In the genomic region with DNA sequence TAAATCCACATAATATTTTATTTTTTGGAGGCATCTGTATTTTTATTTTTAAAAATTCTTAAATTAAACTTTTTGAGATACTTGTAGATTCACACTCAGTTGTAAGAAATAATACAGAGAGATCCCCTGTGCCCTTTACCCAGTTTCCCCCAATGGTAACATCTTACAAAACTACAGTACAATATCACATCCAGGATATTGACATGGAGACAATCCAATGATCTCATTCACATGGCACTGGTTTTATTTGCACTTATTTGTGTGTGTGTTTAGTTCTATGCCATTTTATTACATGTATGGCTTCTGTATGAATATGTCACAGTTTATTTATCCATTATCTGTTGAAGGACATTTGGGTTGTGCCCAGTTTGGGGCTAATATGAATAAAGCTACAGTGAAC, we compare ENCODE assay signal across 34 cellular contexts.
"Had no signal": no experiment of that assay in that cellular context is flagged by ENCODE, and none has a peak within 500 bp of the region (broad histone marks: within the 10 kb centered on the region; RNA-seq: fewer than 3 reads in every experiment).

No MANE protein-coding gene starts in this region.

- DNase-seq: activated B cell treated with CpG ODN at 0.5 μM for 24 hours; activated CD4-positive, alpha-beta memory T cell treated with anti-CD3 and anti-CD28 coated beads for 36 hours; activated CD4-positive, alpha-beta T cell treated with anti-CD3 and anti-CD28 coated beads for 4 hours; activated CD4-positive, alpha-beta T cell treated with anti-CD3 and anti-CD28 coated beads, Interleukin-2, amount 10 ng/mL, durations not matched to agents 24 days and 14 days; activated CD4-positive, alpha-beta T cell treated with anti-CD3 and anti-CD28 coated beads, Interleukin-2, amount 50 U/mL, for 1 hour; activated CD4-positive, alpha-beta T cell treated with anti-CD3 and anti-CD28 coated beads, Interleukin-2, amount 50 U/mL, for 4 hours; activated CD4-positive, CD25-positive, alpha-beta regulatory T cell treated with anti-CD3 and anti-CD28 coated beads, Interleukin-2, amount 50 U/mL, for 72 hours; activated CD8-positive, alpha-beta memory T cell treated with anti-CD3 and anti-CD28 coated beads, Interleukin-2, amount 50 U/mL, for 4 hours; activated CD8-positive, alpha-beta T cell treated with anti-CD3 and anti-CD28 coated beads for 36 hours; activated effector memory CD4-positive, alpha-beta T cell treated with anti-CD3 and anti-CD28 coated beads, Interleukin-2, amount 50 U/mL, for 16 hours; activated gamma-delta T cell treated with Interleukin-2 at 50 U/mL for 16 hours; activated naive CD4-positive, alpha-beta T cell; activated naive CD4-positive, alpha-beta T cell treated with anti-CD3 and anti-CD28 coated beads for 36 hours; activated naive CD4-positive, alpha-beta T cell treated with anti-CD3 and anti-CD28 coated beads, Interleukin-2, amount 50 U/mL, for 16 hours; activated naive CD8-positive, alpha-beta T cell treated with anti-CD3 and anti-CD28 coated beads for 36 hours; activated T-cell treated with anti-CD3 and anti-CD28 coated beads for 4 hours; activated T-cell treated with anti-CD3 and anti-CD28 coated beads, Interleukin-2, amount 50 U/mL, for 1 hour; activated T-cell treated with anti-CD3 and anti-CD28 coated beads, Interleukin-2, amount 50 U/mL, for 4 hours; activated T-cell treated with anti-CD3 and anti-CD28 coated beads, Interleukin-2, amount 50 U/mL, for 72 hours; adrenal gland; amniotic stem cell; aorta; body of pancreas; brain microvascular endothelial cell; central memory CD4-positive, alpha-beta T cell; T-helper 2 cell; T-helper 9 cell had no signal

- FAIRE-seq: TTC549 had no signal

- H3K4me1 ChIP-seq: adrenal gland, body of pancreas, breast epithelium had no signal

- ATAC-seq: activated CD8-positive, alpha-beta T cell treated with anti-CD3 and anti-CD28 coated beads for 36 hours; activated naive CD4-positive, alpha-beta T cell treated with anti-CD3 and anti-CD28 coated beads, Interleukin-2, amount 50 U/mL, for 72 hours; activated T-cell treated with anti-CD3 and anti-CD28 coated beads, Interleukin-2, amount 50 U/mL, for 4 hours; activated T-cell treated with anti-CD3 and anti-CD28 coated beads, Interleukin-2, amount 50 U/mL, for 72 hours; activated T-helper 17 cell treated with anti-CD3 and anti-CD28 coated beads, Interleukin-2, amount 50 U/mL, for 72 hours; body of pancreas had no signal

- H3K27ac Mint-ChIP-seq: activated B cell treated with CpG ODN at 0.5 μM for 24 hours; activated CD4-positive, alpha-beta memory T cell treated with anti-CD3 and anti-CD28 coated beads for 36 hours; activated CD4-positive, alpha-beta T cell treated with anti-CD3 and anti-CD28 coated beads, Interleukin-2, amount 10 ng/mL, durations not matched to agents 24 days and 14 days; activated CD8-positive, alpha-beta T cell treated with anti-CD3 and anti-CD28 coated beads for 36 hours; activated naive CD4-positive, alpha-beta T cell treated with anti-CD3 and anti-CD28 coated beads for 36 hours; activated naive CD4-positive, alpha-beta T cell treated with anti-CD3 and anti-CD28 coated beads, Interleukin-2, amount 50 U/mL, for 72 hours; activated naive CD8-positive, alpha-beta T cell treated with anti-CD3 and anti-CD28 coated beads for 36 hours; activated T-helper 1 cell treated with anti-CD3 and anti-CD28 coated beads, Interleukin-12 subunit alpha, Interleukin-12 subunit beta, Interleukin-2, Interleukin-4 antibody, amounts not matched to agents 30 ng/mL and 10 ng/mL and 1 ng/mL, durations not matched to agents 14 hours and 24 hours and 36 hours; activated T-helper 17 cell treated with anti-CD3 and anti-CD28 coated beads, Interleukin-2, amount 50 U/mL, for 72 hours; T-helper 2 cell treated with Interferon-gamma antibody and Interleukin-4, amounts not matched to agents 5 μg/mL and 100 μg/mL, for 36 hours had no signal

- H3K27ac ChIP-seq: adrenal gland, body of pancreas, brain microvascular endothelial cell, breast epithelium, VCaP had no signal

- H3K27me3 ChIP-seq: body of pancreas, brain microvascular endothelial cell had no signal

- H3K27me3 Mint-ChIP-seq: activated B cell treated with CpG ODN at 0.5 μM for 24 hours; activated CD4-positive, alpha-beta memory T cell treated with anti-CD3 and anti-CD28 coated beads for 36 hours; activated CD4-positive, alpha-beta T cell treated with anti-CD3 and anti-CD28 coated beads, Interleukin-2, amount 10 ng/mL, durations not matched to agents 24 days and 14 days; activated CD8-positive, alpha-beta T cell treated with anti-CD3 and anti-CD28 coated beads for 36 hours; activated naive CD8-positive, alpha-beta T cell treated with anti-CD3 and anti-CD28 coated beads for 36 hours; activated T-helper 17 cell treated with anti-CD3 and anti-CD28 coated beads, Interleukin-2, amount 50 U/mL, for 72 hours had no signal

- H3K4me3 ChIP-seq: adrenal gland, body of pancreas, breast epithelium had no signal

- H3K9me3 Mint-ChIP-seq: activated B cell treated with CpG ODN at 0.5 μM for 24 hours; activated CD4-positive, alpha-beta memory T cell treated with anti-CD3 and anti-CD28 coated beads for 36 hours; activated CD4-positive, alpha-beta T cell treated with anti-CD3 and anti-CD28 coated beads, Interleukin-2, amount 10 ng/mL, durations not matched to agents 24 days and 14 days; activated CD8-positive, alpha-beta T cell treated with anti-CD3 and anti-CD28 coated beads for 36 hours; activated naive CD4-positive, alpha-beta T cell treated with anti-CD3 and anti-CD28 coated beads for 36 hours; activated naive CD4-positive, alpha-beta T cell treated with anti-CD3 and anti-CD28 coated beads, Interleukin-2, amount 50 U/mL, for 72 hours; activated naive CD8-positive, alpha-beta T cell treated with anti-CD3 and anti-CD28 coated beads for 36 hours; activated T-cell treated with anti-CD3 and anti-CD28 coated beads, Interleukin-2, amount 50 U/mL, for 4 hours; activated T-cell treated with anti-CD3 and anti-CD28 coated beads, Interleukin-2, amount 50 U/mL, for 72 hours; activated T-helper 1 cell treated with anti-CD3 and anti-CD28 coated beads, Interleukin-12 subunit alpha, Interleukin-12 subunit beta, Interleukin-2, Interleukin-4 antibody, amounts not matched to agents 30 ng/mL and 10 ng/mL and 1 ng/mL, durations not matched to agents 14 hours and 24 hours and 36 hours; activated T-helper 17 cell treated with anti-CD3 and anti-CD28 coated beads, Interleukin-2, amount 50 U/mL, for 72 hours; T-helper 2 cell treated with Interferon-gamma antibody and Interleukin-4, amounts not matched to agents 5 μg/mL and 100 μg/mL, for 36 hours had no signal

- H3K4me3 Mint-ChIP-seq: activated B cell treated with CpG ODN at 0.5 μM for 24 hours; activated CD4-positive, alpha-beta memory T cell treated with anti-CD3 and anti-CD28 coated beads for 36 hours; activated CD4-positive, alpha-beta T cell treated with anti-CD3 and anti-CD28 coated beads, Interleukin-2, amount 10 ng/mL, durations not matched to agents 24 days and 14 days; activated CD8-positive, alpha-beta T cell treated with anti-CD3 and anti-CD28 coated beads for 36 hours; activated naive CD4-positive, alpha-beta T cell treated with anti-CD3 and anti-CD28 coated beads for 36 hours; activated naive CD8-positive, alpha-beta T cell treated with anti-CD3 and anti-CD28 coated beads for 36 hours; activated T-cell treated with anti-CD3 and anti-CD28 coated beads, Interleukin-2, amount 50 U/mL, for 4 hours; activated T-cell treated with anti-CD3 and anti-CD28 coated beads, Interleukin-2, amount 50 U/mL, for 72 hours; activated T-helper 1 cell treated with anti-CD3 and anti-CD28 coated beads, Interleukin-12 subunit alpha, Interleukin-12 subunit beta, Interleukin-2, Interleukin-4 antibody, amounts not matched to agents 30 ng/mL and 10 ng/mL and 1 ng/mL, durations not matched to agents 14 hours and 24 hours and 36 hours; activated T-helper 17 cell treated with anti-CD3 and anti-CD28 coated beads, Interleukin-2, amount 50 U/mL, for 72 hours; T-helper 2 cell treated with Interferon-gamma antibody and Interleukin-4, amounts not matched to agents 5 μg/mL and 100 μg/mL, for 36 hours had no signal
